Comparison of ENCODE assay signal across 27 cellular contexts in the genomic region with DNA sequence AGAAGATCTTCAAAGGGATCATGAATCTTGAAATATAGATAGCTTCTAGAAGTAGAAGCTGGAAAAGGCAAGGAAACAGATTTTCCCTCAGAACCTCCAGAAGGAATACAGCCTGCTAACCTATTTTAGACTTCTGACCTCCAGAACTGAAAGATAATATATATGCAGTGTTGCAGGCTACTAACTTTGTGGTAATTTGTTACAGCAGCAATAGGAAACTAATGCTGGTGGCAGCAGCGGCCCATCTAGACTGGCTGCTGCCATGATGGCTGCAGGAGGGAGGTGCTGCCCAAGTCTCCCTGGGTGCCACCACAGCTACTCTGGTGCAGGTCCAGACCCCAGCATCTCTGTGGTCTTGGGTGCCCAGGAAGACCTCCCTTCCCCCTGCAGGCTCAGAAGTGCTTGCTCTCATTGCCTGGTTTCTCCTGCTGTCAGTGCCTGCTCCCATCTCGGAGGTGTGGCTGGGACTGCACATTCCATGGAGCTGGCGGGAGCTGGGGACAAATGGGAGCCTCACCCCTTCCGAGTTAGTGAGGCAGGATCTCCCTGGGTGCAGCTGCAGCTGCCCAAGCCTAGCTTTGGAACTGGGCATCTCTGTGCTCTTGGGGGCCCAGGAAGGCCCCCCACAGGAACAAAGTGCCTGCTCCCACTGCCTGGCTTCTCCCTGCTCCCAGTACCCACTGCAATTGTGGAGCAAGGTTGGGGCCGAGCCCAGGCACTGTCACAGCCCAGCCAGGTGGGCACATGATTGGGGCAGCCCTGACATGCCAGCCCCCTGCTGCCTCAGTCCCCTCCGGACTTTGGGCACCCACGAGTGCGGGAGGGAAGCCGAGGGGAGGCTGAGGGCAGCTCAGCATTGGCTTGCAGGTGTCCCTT.
"Had no signal": no experiment of that assay in that cellular context is flagged by ENCODE, and none has a peak within 500 bp of the region (broad histone marks: within the 10 kb centered on the region; RNA-seq: fewer than 3 reads in every experiment).

No MANE protein-coding gene starts in this region.

- H3K27ac ChIP-seq: hepatocyte, left ventricle myocardium inferior, neural progenitor cell, pancreas, prostate gland, sigmoid colon, spleen, suprapubic skin, thoracic aorta, tibial artery, uterus had no signal

- DNase-seq: islet precursor cell; left ventricle myocardium inferior; mesendoderm; naive B cell; natural killer cell; nephron progenitor cell; posterior cingulate gyrus; retina; right cardiac atrium; sigmoid colon; small intestine; spleen; stimulated activated CD4-positive, alpha-beta T cell treated with anti-CD3 and anti-CD28 coated beads, Interleukin-4, amount 100 ng/mL, for 4 hours; stimulated activated CD8-positive, alpha-beta memory T cell treated with anti-CD3 and anti-CD28 coated beads, Interleukin-4, amount 100 ng/mL, for 48 hours; stimulated activated naive B cell treated with anti-CD40 and anti-IgM and Interleukin-4, amounts not matched to agents 10 μg/mL and 1 μg/mL and 100 μg/mL, for 72 hours; stimulated activated naive CD8-positive, alpha-beta T cell treated with anti-CD3 and anti-CD28 coated beads, Interleukin-15, Interleukin-2, amounts not matched to agents 100 U/mL and 50 U/mL, for 24 hours; tibial artery; trophoblast cell; uterus had no signal

- ATAC-seq: natural killer cell; pancreas; right cardiac atrium; stimulated activated naive B cell treated with anti-CD40 and anti-IgM and Interleukin-4, amounts not matched to agents 10 μg/mL and 1 μg/mL and 100 μg/mL, for 72 hours; stimulated activated naive CD8-positive, alpha-beta T cell treated with anti-CD3 and anti-CD28 coated beads, Interleukin-15, Interleukin-2, amounts not matched to agents 100 U/mL and 50 U/mL, for 24 hours had no signal

- FAIRE-seq: pancreas, small intestine had no signal

- H3K36me3 Mint-ChIP-seq: mesothelial cell of epicardium; naive B cell; natural killer cell; neural progenitor cell; stimulated activated naive B cell treated with anti-CD40 and anti-IgM and Interleukin-4, amounts not matched to agents 10 μg/mL and 1 μg/mL and 100 μg/mL, for 72 hours had no signal

- H3K27ac Mint-ChIP-seq: mesothelial cell of epicardium; natural killer cell; nephron progenitor cell; neural progenitor cell; stimulated activated naive B cell treated with anti-CD40 and anti-IgM and Interleukin-4, amounts not matched to agents 10 μg/mL and 1 μg/mL and 100 μg/mL, for 72 hours had no signal

- H3K9me3 Mint-ChIP-seq: naive B cell; natural killer cell; stimulated activated naive B cell treated with anti-CD40 and anti-IgM and Interleukin-4, amounts not matched to agents 10 μg/mL and 1 μg/mL and 100 μg/mL, for 72 hours had no signal

- H3K79me2 ChIP-seq: hepatocyte had no signal

- H3K36me3 ChIP-seq: left ventricle myocardium inferior, neural progenitor cell, pancreas, prostate gland, sigmoid colon, spleen, suprapubic skin, thoracic aorta, tibial artery, uterus had no signal

- H3K9ac ChIP-seq: neural progenitor cell had no signal

- H3K4me2 ChIP-seq: hepatocyte, neural progenitor cell had no signal

- H3K4me1 ChIP-seq: left ventricle myocardium inferior, neural progenitor cell, pancreas, prostate gland, sigmoid colon, spleen, suprapubic skin, tibial artery, uterus had no signal

- H3K4me1 Mint-ChIP-seq: mesothelial cell of epicardium; naive B cell; natural killer cell; nephron progenitor cell; neural progenitor cell; stimulated activated naive B cell treated with anti-CD40 and anti-IgM and Interleukin-4, amounts not matched to agents 10 μg/mL and 1 μg/mL and 100 μg/mL, for 72 hours had no signal

- H3K4me3 Mint-ChIP-seq: mesothelial cell of epicardium; naive B cell; natural killer cell; nephron progenitor cell; neural progenitor cell; stimulated activated naive B cell treated with anti-CD40 and anti-IgM and Interleukin-4, amounts not matched to agents 10 μg/mL and 1 μg/mL and 100 μg/mL, for 72 hours had no signal

- H2AFZ ChIP-seq: hepatocyte had no signal

- H3K4me3 ChIP-seq: hepatocyte, left ventricle myocardium inferior, lung, neural progenitor cell, pancreas, prostate gland, sigmoid colon, spleen, suprapubic skin, thoracic aorta, tibial artery, uterus had no signal

- H3K9me3 ChIP-seq: left ventricle myocardium inferior, pancreas, prostate gland, sigmoid colon, spleen, suprapubic skin, thoracic aorta, tibial artery, uterus had no signal

- H3K27me3 ChIP-seq: hepatocyte, neural progenitor cell, pancreas, sigmoid colon, spleen, suprapubic skin, tibial artery, uterus had no signal
